ENCODE assay signal across 1 cellular context in the genomic region with DNA sequence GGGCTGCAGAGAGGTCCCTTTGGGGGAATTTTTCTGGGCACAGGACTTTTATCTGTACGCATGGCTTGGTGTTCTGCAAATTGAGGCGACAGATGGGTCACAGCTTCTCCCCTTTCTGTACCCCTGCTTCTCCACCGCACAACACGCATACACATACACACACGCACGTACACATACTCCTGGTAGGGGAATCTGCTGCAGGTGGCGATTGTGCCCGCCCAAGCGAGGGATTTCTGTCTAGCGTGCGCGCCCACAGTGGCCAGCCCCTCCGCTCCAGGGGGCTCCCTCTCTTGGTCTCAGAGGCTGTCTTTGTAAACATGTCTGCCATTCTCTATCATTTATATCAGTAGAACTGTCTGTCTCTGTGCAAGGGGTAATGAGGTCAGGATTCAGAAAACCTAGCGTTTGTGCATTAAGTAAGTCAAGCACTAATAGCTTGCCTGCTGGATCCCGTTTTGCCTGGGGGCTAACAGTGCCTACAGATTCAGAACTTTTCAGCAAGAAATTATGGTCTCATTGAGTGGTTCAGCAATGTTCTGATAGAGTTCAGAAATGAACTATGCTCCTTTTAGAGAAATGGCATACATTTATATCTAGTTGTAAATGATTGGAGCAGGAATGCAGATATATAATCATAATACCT.
TF ChIP-seq lines count a peak whose summit lies in the region.

No MANE protein-coding gene starts in this region.

TF ChIP-seq in SK-N-SH treated with all-trans-retinoic acid at 6 μM for 48 hours, 23 proteins besides CTCF, POLR2A, EP300 and RAD21 (continued from another document):
- TF ChIP-seq, protein P1, sequence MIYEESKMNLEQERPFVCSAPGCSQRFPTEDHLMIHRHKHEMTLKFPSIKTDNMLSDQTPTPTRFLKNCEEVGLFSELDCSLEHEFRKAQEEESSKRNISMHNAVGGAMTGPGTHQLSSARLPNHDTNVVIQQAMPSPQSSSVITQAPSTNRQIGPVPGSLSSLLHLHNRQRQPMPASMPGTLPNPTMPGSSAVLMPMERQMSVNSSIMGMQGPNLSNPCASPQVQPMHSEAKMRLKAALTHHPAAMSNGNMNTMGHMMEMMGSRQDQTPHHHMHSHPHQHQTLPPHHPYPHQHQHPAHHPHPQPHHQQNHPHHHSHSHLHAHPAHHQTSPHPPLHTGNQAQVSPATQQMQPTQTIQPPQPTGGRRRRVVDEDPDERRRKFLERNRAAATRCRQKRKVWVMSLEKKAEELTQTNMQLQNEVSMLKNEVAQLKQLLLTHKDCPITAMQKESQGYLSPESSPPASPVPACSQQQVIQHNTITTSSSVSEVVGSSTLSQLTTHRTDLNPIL (CRISPR knock-in tag; IDR thresholded peaks at IDR 0.05; ENCODE audit: low read depth): no peak
- no peak for TF ChIP-seq ESRRG (CRISPR knock-in tag; IDR thresholded peaks at IDR 0.05)
- no peak for TF ChIP-seq ISL1 (CRISPR knock-in tag; IDR thresholded peaks at IDR 0.05)
- TF ChIP-seq ZNF70 (CRISPR knock-in tag; IDR thresholded peaks at IDR 0.05): no peak
- TF ChIP-seq BACH2 (CRISPR knock-in tag; IDR thresholded peaks at IDR 0.05; ENCODE audit: borderline replicate concordance): no peak
- TF ChIP-seq ZNF565 (CRISPR knock-in tag; conservative IDR thresholded peaks at IDR 0.05; ENCODE audit: low read depth): no peak
- no peak for TF ChIP-seq ARNTL (CRISPR knock-in tag; IDR thresholded peaks at IDR 0.05; ENCODE audit: borderline replicate concordance, low read depth)
- no peak for TF ChIP-seq ZFP3 (CRISPR knock-in tag; IDR thresholded peaks at IDR 0.05)
TF ChIP-seq in SK-N-SH treated with all-trans-retinoic acid at 6 μM for 48 hours: peak in this region for 0.
